ENCODE assay signal across 9 cellular contexts in genomic region chr5:171934586-171934985, GRCh38.
"Had no signal": no experiment of that assay in that cellular context is flagged by ENCODE, and none has a peak within 500 bp of the region (broad histone marks: within the 10 kb centered on the region; RNA-seq: fewer than 3 reads in every experiment).

No MANE protein-coding gene starts in this region.

- H3K9me3 ChIP-seq: HAP-1 had no signal

- H3K27ac ChIP-seq: GM23248 had no signal

- H3K36me3 ChIP-seq: HAP-1 had no signal

- ATAC-seq: GM23338, HCT116 had no signal

- H3K4me3 ChIP-seq: GM23248, GM23338, HAP-1 had no signal

- DNase-seq: GM23248, GOT3, H7, H9, HCEC 1CT, HFFc6 had no signal

- H3K4me1 ChIP-seq: HAP-1 had no signal
